Comparison of ENCODE assay signal across 8 cellular contexts in genomic region chr9:121121582-121122087, GRCh38. TPM values are rescaled to one million over a fixed set of nuclear protein-coding genes. Genes with fewer than 3 reads are reported as not detected.
A peak's percentile ranks its signal among the peaks of the same experiment; 100 is the strongest.
DNase-seq lines count a peak whose midpoint lies in the region; ATAC-seq and TF ChIP-seq lines count a peak whose summit lies in the region.

No MANE protein-coding gene starts in this region.

- H3K4me1 ChIP-seq in SJCRH30 (peaks cover 7% of the 10 kb centered on the region; the same call in 1 of the 2 replicates), gastroesophageal sphincter (peaks cover 3 to 25% (median 4%) of the 10 kb centered on the region in 3 donors)

- peak overlapping the region; percentile 46 for H3K27ac ChIP-seq in SJCRH30
- peak overlapping the region; percentile 67 to 73 (median 70) for H3K27ac ChIP-seq in gastroesophageal sphincter

- TF ChIP-seq CTCF in gastroesophageal sphincter (IDR thresholded peaks at IDR 0.05) = peak; percentile 19 to 66 (median 51)

- peak in 1 of 2 donors; percentile 27 for TF ChIP-seq POLR2A in gastroesophageal sphincter (IDR thresholded peaks at IDR 0.05)

- H3K27me3 ChIP-seq in SJCRH30 = no peaks in the 10 kb centered on the region
- H3K27me3 ChIP-seq in gastroesophageal sphincter = no peaks in the 10 kb centered on the region

- peaks cover 12% of the 10 kb centered on the region for H3K36me3 Mint-ChIP-seq in IgD-negative memory B cell

- H3K4me3 ChIP-seq in SJCRH30 = peak overlapping the region; percentile 61
- H3K4me3 ChIP-seq in gastroesophageal sphincter = peak overlapping the region; percentile 39 to 57

- no peaks in the 10 kb centered on the region for H3K27me3 Mint-ChIP-seq in IgD-negative memory B cell

- ATAC-seq in GM21576 (IDR thresholded peaks at IDR 0.05; ENCODE audit: unreplicated experiment) = peak; percentile 99
- ATAC-seq in gastroesophageal sphincter = peak; percentile 100

- H3K9me3 Mint-ChIP-seq in IgD-negative memory B cell = no peaks in the 10 kb centered on the region

- peak overlapping the region; percentile 89 to 94 (median 92) for H3K4me3 Mint-ChIP-seq in IgD-negative memory B cell

- H3K9me3 ChIP-seq in SJCRH30 (replicated peaks) = no peaks in the 10 kb centered on the region
- no peaks in the 10 kb centered on the region for H3K9me3 ChIP-seq in gastroesophageal sphincter

- TF ChIP-seq EP300 in gastroesophageal sphincter (IDR thresholded peaks at IDR 0.05) = no peak

- H3K36me3 ChIP-seq in SJCRH30 (peaks cover 11% of the 10 kb centered on the region; the same call in 1 of the 2 replicates), gastroesophageal sphincter (peaks cover 0 to 20% of the 10 kb centered on the region in 2 donors)

- peak; percentile 86 for DNase-seq in DMS79 (lab: John Stamatoyannopoulos, UW)
- peak; percentile 99 for DNase-seq in SJCRH30
- peak; percentile 97 for DNase-seq in activated naive CD4-positive, alpha-beta T cell treated with Interleukin-2 at 50 U/mL for 16 hours
- DNase-seq in non-pigmented ciliary epithelial cell (ENCODE audit: low read depth) = peak; percentile 83
- DNase-seq in superior temporal gyrus (ENCODE audit: extremely low spot score) = peak; percentile 95

- 0 to 7% methylated on average over 10 to 17 of the region's 17 CpGs for WGBS in gastroesophageal sphincter (ENCODE audit: low coverage in 1 of 2), 2 donors

- H3K4me1 Mint-ChIP-seq in IgD-negative memory B cell = peaks cover 19 to 38% (median 33%) of the 10 kb centered on the region in 3 donors

- peak overlapping the region; percentile 69 to 96 (median 81) for H3K27ac Mint-ChIP-seq in IgD-negative memory B cell

RNA-seq across cellular contexts. Expression of gene CNTRL, which starts 46.9 kb away (rescaled TPM):
- 30.4 TPM for polyA plus RNA-seq in IgD-negative memory B cell
- total RNA-seq in SJCRH30 (2014; rRNA removed; shearing (Covaris generic)) = 32.8 and 40.6 TPM in 2 replicates
- 10 to 100 TPM in 3 of 4 donors, 1 to 10 TPM in 1; 7.3 to 18.7 (median 16.9) TPM for total RNA-seq in gastroesophageal sphincter

Comparison
In these comparisons a context has a peak if more than half of its experiments do, and no peak if none do; other contexts are left out.
1. Peak in every context shown above with its lines: DNase-seq, ATAC-seq, H3K4me3 ChIP-seq and H3K27ac ChIP-seq.